In the genomic region with DNA sequence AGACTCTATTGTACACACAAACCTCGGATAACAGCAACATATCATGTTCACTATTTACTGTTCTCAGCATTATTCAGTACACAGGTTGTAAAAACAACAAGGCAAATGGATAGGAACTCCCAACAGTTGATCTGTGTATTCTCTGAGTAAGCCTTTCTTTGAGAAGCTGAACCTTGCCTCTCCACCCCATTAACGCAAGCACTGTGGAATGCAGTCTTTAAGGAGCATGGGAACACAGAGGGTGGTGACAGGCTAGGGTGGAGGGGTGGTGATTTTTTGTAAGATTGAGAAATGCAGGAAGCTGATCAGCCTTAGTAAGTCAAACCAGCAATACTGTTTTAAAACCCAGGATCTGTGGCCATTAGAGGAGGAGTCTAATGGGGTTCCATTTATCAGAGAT, we compare ENCODE assay signal across 11 cellular contexts. TPM values are rescaled to one million over a fixed set of nuclear protein-coding genes. Genes with fewer than 3 reads are reported as not detected.
DNase-seq lines count a peak whose midpoint lies in the region; ATAC-seq and FAIRE-seq lines count a peak whose summit lies in the region.
"Had no signal": no experiment of that assay in that cellular context is flagged by ENCODE, and none has a peak within 500 bp of the region (broad histone marks: within the 10 kb centered on the region; RNA-seq: fewer than 3 reads in every experiment).

No MANE protein-coding gene starts in this region.

- H3K9me3 ChIP-seq in right cardiac atrium (ENCODE audit: control insufficient read depth, low read length) (no peaks in the 10 kb centered on the region), small intestine (ENCODE audit: control insufficient read depth, low read depth) (no peaks in the 10 kb centered on the region)

- ATAC-seq in right cardiac atrium (peak; percentile 25 to 61), Right ventricle myocardium inferior (no peak), left colon (no peak)
- ATAC-seq: Panc1 had no signal

- H3K4me3 ChIP-seq in right cardiac atrium (ENCODE audit: low read length), result no peak overlapping the region
- no peak overlapping the region for H3K4me3 ChIP-seq in small intestine (ENCODE audit: low read depth in 1 of 2, low read length in 2 of 2)

- H3K27me3 ChIP-seq in right cardiac atrium (ENCODE audit: control insufficient read depth, insufficient read depth) (peaks cover 3% of the 10 kb centered on the region), small intestine (ENCODE audit: control insufficient read depth in 2 of 2, insufficient read depth in 2 of 2, low read length in 2 of 2) (no peaks in the 10 kb centered on the region)

- WGBS in right cardiac atrium, result 37% methylated on average over 2 of the region's 2 CpGs
- WGBS in small intestine, 3 donors, result 14 to 25% (median 19%) methylated on average over 2 of the region's 2 CpGs

- H3K36me3 ChIP-seq in small intestine (ENCODE audit: control insufficient read depth in 2 of 2, insufficient read depth in 2 of 2, low read length in 2 of 2), result no peaks in the 10 kb centered on the region

- intact Hi-C loops in right cardiac atrium (cut with DNase I), result no loop called here
- intact Hi-C loops in Right ventricle myocardium inferior (cut with DNase I), result no loop called here
- intact Hi-C loops in left colon (cut with DNase I, micrococcal nuclease), result no loop called here

- H3K4me1 ChIP-seq in right cardiac atrium (ENCODE audit: control insufficient read depth, insufficient read depth, low read length) (no peaks in the 10 kb centered on the region), small intestine (ENCODE audit: control insufficient read depth in 2 of 2, insufficient read depth in 1 of 2, low read depth in 1 of 2, low read length in 1 of 2) (no peaks in the 10 kb centered on the region)

- FAIRE-seq in small intestine (lab: Jason Lieb, UNC), result no peak

- DNase-seq in right cardiac atrium (no peak), Right ventricle myocardium inferior (ENCODE audit: missing footprints) (no peak), brain pericyte (ENCODE audit: low read depth, low spot score) (peak; percentile 15), kidney tubule cell (ENCODE audit: low spot score) (peak; percentile 88), NCI-H146 (lab: John Stamatoyannopoulos, UW) (no peak), left colon (no peak), small intestine (no peak)
- DNase-seq in stimulated activated naive CD4-positive, alpha-beta T cell treated with Interleukin-2 at 50 U/mL for 16 hours (lab: John Stamatoyannopoulos, UW), result no peak
- DNase-seq: KBM-7 had no signal

- H3K27ac ChIP-seq in right cardiac atrium (ENCODE audit: low read length) (no peak overlapping the region), small intestine (ENCODE audit: low read depth in 1 of 2, low read length in 1 of 2) (no peak overlapping the region)

RNA-seq across cellular contexts. Expression of gene SERPINB11, which starts 19.6 kb away (rescaled TPM):
- total RNA-seq in right cardiac atrium (not detected), Right ventricle myocardium inferior (not detected), left colon (not detected)
- polyA plus RNA-seq in right cardiac atrium (not detected), small intestine (not detected)
- polyA plus RNA-seq: CD14-positive monocyte had no signal

RNA-seq across cellular contexts. Expression of gene SERPINB3, which starts 21.5 kb away (rescaled TPM):
- total RNA-seq in right cardiac atrium (not detected), Right ventricle myocardium inferior (not detected), left colon (not detected)
- polyA plus RNA-seq in right cardiac atrium (not detected), small intestine (under 1 TPM in 2 of 3 donors, not detected in 1; 0.06 to 0.81 TPM)
- polyA plus RNA-seq: CD14-positive monocyte had no signal

RNA-seq across cellular contexts. Expression of gene SERPINB4, which starts 39.1 kb away (rescaled TPM):
- not detected for total RNA-seq in right cardiac atrium
- not detected for polyA plus RNA-seq in right cardiac atrium
- not detected for total RNA-seq in Right ventricle myocardium inferior
- not detected for total RNA-seq in left colon
- polyA plus RNA-seq in small intestine, result not detected
- polyA plus RNA-seq: CD14-positive monocyte had no signal

Comparison
In these comparisons a context has a peak if more than half of its experiments do, and no peak if none do; other contexts are left out.
1. ATAC-seq: peak in right cardiac atrium (2 of 2); none in Right ventricle myocardium inferior (single experiment) and left colon (single experiment).
2. DNase-seq: peak in brain pericyte (single experiment) and kidney tubule cell (single experiment); none in right cardiac atrium (0 of 3), Right ventricle myocardium inferior (single experiment), NCI-H146 (single experiment), stimulated activated naive CD4-positive, alpha-beta T cell treated with Interleukin-2 at 50 U/mL for 16 hours (single experiment), left colon (0 of 2) and small intestine (single experiment).